10 cellular contexts compared by ENCODE assay signal in genomic region chr12:14111230-14111865, GRCh38.
DNase-seq lines count a peak whose midpoint lies in the region; ATAC-seq and TF ChIP-seq lines count a peak whose summit lies in the region.
"Had no signal": no experiment of that assay in that cellular context is flagged by ENCODE, and none has a peak within 500 bp of the region (broad histone marks: within the 10 kb centered on the region; RNA-seq: fewer than 3 reads in every experiment).

No MANE protein-coding gene starts in this region.

- H3K4me3 ChIP-seq in BE2C (ENCODE audit: low read depth, low read length): no peak overlapping the region

- no peaks in the 10 kb centered on the region for H3K4me1 ChIP-seq in BE2C

- no peaks in the 10 kb centered on the region for H3K36me3 Mint-ChIP-seq in neural crest cell (ENCODE audit: low read depth)
- H3K36me3 Mint-ChIP-seq: activated naive CD8-positive, alpha-beta T cell; naive thymus-derived CD8-positive, alpha-beta T cell had no signal

- no peak overlapping the region for H3K4me3 Mint-ChIP-seq in neural crest cell
- H3K4me3 Mint-ChIP-seq: activated naive CD8-positive, alpha-beta T cell; naive thymus-derived CD8-positive, alpha-beta T cell had no signal

- peak; percentile 98 for ATAC-seq in GM18868 (IDR thresholded peaks at IDR 0.05; ENCODE audit: unreplicated experiment)
- ATAC-seq in HG02943 (IDR thresholded peaks at IDR 0.05; ENCODE audit: low read depth, unreplicated experiment): peak; percentile 97
- ATAC-seq in omental fat pad (ENCODE audit: low FRiP score): no peak
- ATAC-seq: naive thymus-derived CD8-positive, alpha-beta T cell had no signal

- peak; percentile 10 for DNase-seq in BE2C
- DNase-seq in OCI-M1 (lab: John Stamatoyannopoulos, UW): peak; percentile 4
- no peak for DNase-seq in neural crest cell (ENCODE audit: low read depth, low spot score)
- no peak for DNase-seq in SIG-M5 (lab: John Stamatoyannopoulos, UW)
- DNase-seq in G401 (ENCODE audit: low spot score): no peak
- no peak for DNase-seq in omental fat pad (ENCODE audit: low spot score)

- H3K4me1 Mint-ChIP-seq in neural crest cell: peaks cover 12% of the 10 kb centered on the region

- no peaks in the 10 kb centered on the region for H3K27me3 ChIP-seq in BE2C

- peaks cover 7% of the 10 kb centered on the region for H3K9me3 Mint-ChIP-seq in neural crest cell

- H3K27me3 Mint-ChIP-seq in neural crest cell (ENCODE audit: low read depth): no peaks in the 10 kb centered on the region

- in situ Hi-C loops in G401 (cut with HindIII; ENCODE audit: low sequenced_read_pairs): no loop called here

- H3K27ac Mint-ChIP-seq in neural crest cell (ENCODE audit: unreplicated experiment): no peak overlapping the region
- H3K27ac Mint-ChIP-seq: activated naive CD8-positive, alpha-beta T cell; naive thymus-derived CD8-positive, alpha-beta T cell had no signal

- TF ChIP-seq CTCF in BE2C (IDR thresholded peaks at IDR 0.05; ENCODE audit: low read depth, low read length) (peak; percentile 46), neural crest cell (conservative IDR thresholded peaks at IDR 0.05) (peak; percentile 61), omental fat pad (IDR thresholded peaks at IDR 0.05) (no peak)

- H3K36me3 ChIP-seq in BE2C: no peaks in the 10 kb centered on the region

- H3K9me3 ChIP-seq in BE2C: no peaks in the 10 kb centered on the region

Comparison
In these comparisons a context has a peak if more than half of its experiments do, and no peak if none do; other contexts are left out.
1. DNase-seq: peak in BE2C (single experiment) and OCI-M1 (single experiment); none in neural crest cell (single experiment), SIG-M5 (single experiment), G401 (single experiment) and omental fat pad (single experiment).
2. CTCF ChIP-seq: peak in BE2C (single experiment) and neural crest cell (single experiment); none in omental fat pad (0 of 3).